In the genomic region with DNA sequence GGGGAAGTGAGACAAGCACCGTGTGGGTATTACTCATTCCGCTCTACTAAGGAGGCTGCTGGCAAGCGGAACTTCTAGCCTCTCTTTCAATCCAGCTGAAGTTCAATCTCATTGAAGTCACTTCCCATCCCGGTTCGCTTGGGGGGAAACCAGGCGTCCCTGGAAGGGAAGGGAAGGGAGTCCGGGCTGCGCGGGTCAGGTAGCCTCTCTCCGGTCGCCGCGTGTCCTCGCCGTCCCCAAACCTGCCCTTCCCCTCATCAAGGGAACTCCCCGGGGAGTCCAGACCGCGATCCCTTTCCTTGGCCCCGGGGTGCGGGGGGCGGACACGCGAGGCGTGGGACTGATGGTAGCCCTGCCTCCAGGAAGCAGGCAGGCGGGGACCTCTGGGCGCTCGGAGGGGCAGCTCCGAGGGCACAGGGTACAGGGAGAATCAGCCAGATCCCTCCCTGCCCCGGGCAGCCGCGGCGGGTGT, we compare ENCODE assay signal across 8 cellular contexts. TPM values are rescaled to one million over a fixed set of nuclear protein-coding genes. Genes with fewer than 3 reads are reported as not detected.
DNase-seq lines count a peak whose midpoint lies in the region; ATAC-seq and TF ChIP-seq lines count a peak whose summit lies in the region.

No MANE protein-coding gene starts in this region.

- in situ Hi-C loops in GM23248 (cut with MboI) = no loop called here

- peak overlapping the region; percentile 76 for H3K4me3 ChIP-seq in GM12864 (ENCODE audit: low read depth, low read length)
- peak overlapping the region; percentile 92 for H3K4me3 ChIP-seq in GM23248

- CTCF ChIA-PET in activated B cell treated with CpG ODN at 0.5 μM for 24 hours (lab: Charles Lee) = interaction anchor here (1.2 to 1.5 kb wide), 2 partner anchors 286 to 452 kb away, joined by 3 to 6 read pairs; a partner anchor contains a TSS

- TF ChIP-seq CTCF in GM12864 (IDR thresholded peaks at IDR 0.05; ENCODE audit: low read depth, low read length, missing control alignments) (no peak), activated B cell treated with CpG ODN at 0.5 μM for 24 hours (IDR thresholded peaks at IDR 0.05) (no peak), chondrocyte (IDR thresholded peaks at IDR 0.05) (no peak)

- H3K27ac ChIP-seq in GM23248 = peak overlapping the region; percentile 72

- H3K27ac Mint-ChIP-seq in activated B cell treated with CpG ODN at 0.5 μM for 24 hours = peak overlapping the region; percentile 98
- H3K27ac Mint-ChIP-seq in chondrocyte (ENCODE audit: unreplicated experiment) = peak overlapping the region; percentile 97

- no peaks in the 10 kb centered on the region for H3K9me2 ChIP-seq in GM23248 (ENCODE audit: insufficient read depth)

- peak overlapping the region; percentile 78 for H2AFZ ChIP-seq in GM23248

- H3K79me2 ChIP-seq in GM23248 (ENCODE audit: insufficient read depth) = peaks cover 73% of the 10 kb centered on the region

- H3K36me3 ChIP-seq in GM23248 (ENCODE audit: low read depth) = no peaks in the 10 kb centered on the region

- H3K27me3 ChIP-seq in GM23248 (replicated peaks; ENCODE audit: insufficient read depth) = no peaks in the 10 kb centered on the region

- H3K9me3 Mint-ChIP-seq in activated B cell treated with CpG ODN at 0.5 μM for 24 hours (no peaks in the 10 kb centered on the region), chondrocyte (ENCODE audit: low read depth) (no peaks in the 10 kb centered on the region)

- H3K36me3 Mint-ChIP-seq in activated B cell treated with CpG ODN at 0.5 μM for 24 hours (ENCODE audit: low read depth) = peaks cover 16% of the 10 kb centered on the region
- peaks cover 2% of the 10 kb centered on the region for H3K36me3 Mint-ChIP-seq in chondrocyte (ENCODE audit: low read depth)

- peaks cover 4% of the 10 kb centered on the region; the same call in 1 of the 2 replicates for H4K20me1 ChIP-seq in GM23248 (ENCODE audit: insufficient read depth)

- peak overlapping the region; percentile 96 for H3K4me3 Mint-ChIP-seq in activated B cell treated with CpG ODN at 0.5 μM for 24 hours
- H3K4me3 Mint-ChIP-seq in chondrocyte (ENCODE audit: unreplicated experiment) = peak overlapping the region; percentile 98

- 4 to 6% methylated on average over 29 to 31 of the region's 32 CpGs for WGBS in GM23248 (ENCODE audit: low coverage in 1 of 2, low lambda C conversion rate in 2 of 2, missing lambda C conversion rate in 2 of 2), 2 experiments

- H3K4me1 ChIP-seq in GM23248 (ENCODE audit: insufficient read depth) = peaks cover 57% of the 10 kb centered on the region

- ATAC-seq in activated B cell treated with CpG ODN at 0.5 μM for 24 hours (ENCODE audit: low read depth) = peak; percentile 69

- peaks cover 60% of the 10 kb centered on the region for H3F3A ChIP-seq in GM23248 (ENCODE audit: insufficient read depth)

- POLR2A ChIA-PET in activated B cell treated with CpG ODN at 0.5 μM for 24 hours (lab: Charles Lee) = interaction anchor here (0.6 to 4.1 kb wide), 12 partner anchors 10 to 1127 kb away, joined by 3 to 32 read pairs (median 5); a partner anchor contains a TSS

- H3K27me3 Mint-ChIP-seq in activated B cell treated with CpG ODN at 0.5 μM for 24 hours (no peaks in the 10 kb centered on the region), chondrocyte (ENCODE audit: low read depth) (no peaks in the 10 kb centered on the region)

- H3K4me2 ChIP-seq in GM23248 (ENCODE audit: unreplicated experiment) = peak overlapping the region; percentile 75

- DNase-seq in GM12864 (ENCODE audit: low read depth) = peak; percentile 91
- peak; percentile 83 for DNase-seq in GM23248
- DNase-seq in Kasumi-1 (lab: John Stamatoyannopoulos, UW) = peak; percentile 88 to 92
- DNase-seq in activated B cell treated with CpG ODN at 0.5 μM for 24 hours = peak; percentile 78
- DNase-seq in chondrocyte (ENCODE audit: low spot score) = no peak
- DNase-seq in left kidney (ENCODE audit: low read depth, low spot score) = peak; percentile 68
- DNase-seq in stimulated activated CD4-positive, alpha-beta T cell treated with anti-CD3 and anti-CD28 coated beads, TNF-alpha, amount 100 ng/mL, for 24 hours (ENCODE audit: low read depth in 3 of 3) = peak; percentile 35 to 61 (median 56)
- DNase-seq in DMS153 treated with DMSO at 0.1 percent for 48 hours (lab: John Stamatoyannopoulos, UW; ENCODE audit: unreplicated experiment) = no peak

- H3K9ac ChIP-seq in GM23248 = peak overlapping the region; percentile 82

- peaks cover 34% of the 10 kb centered on the region for H3K4me1 Mint-ChIP-seq in activated B cell treated with CpG ODN at 0.5 μM for 24 hours
- peaks cover 46% of the 10 kb centered on the region for H3K4me1 Mint-ChIP-seq in chondrocyte (ENCODE audit: low read depth)

- intact Hi-C loops in activated B cell treated with CpG ODN at 0.5 μM for 24 hours (cut with micrococcal nuclease) = loop anchor here (1.0 to 10.0 kb wide), 9 partner anchors 66 to 1056 kb away; a partner anchor contains a TSS

- H3K9me3 ChIP-seq in GM23248 (ENCODE audit: low read depth) = no peaks in the 10 kb centered on the region

RNA-seq across cellular contexts. Expression of a gene that starts 0.6 kb away (rescaled TPM):
- 50.0 and 69.8 TPM in 2 replicates for total RNA-seq in GM23248 (2014; rRNA removed; shearing (Covaris generic))
- 62.0 and 65.8 TPM in 2 replicates for polyA plus RNA-seq in GM23248 (2016; fragmentation: Nextera tagmentation; extraction: Ambion mirVana)
- 38.4 and 43.0 TPM in 2 replicates for total RNA-seq in activated B cell treated with CpG ODN at 0.5 μM for 24 hours
- total RNA-seq in chondrocyte = 63.1 to 99.0 TPM (median 63.3 TPM) in 3 replicates

Comparison
In these comparisons a context has a peak if more than half of its experiments do, and no peak if none do; other contexts are left out.
1. DNase-seq: peak in GM12864 (single experiment), GM23248 (single experiment), Kasumi-1 (2 of 2), activated B cell treated with CpG ODN at 0.5 μM for 24 hours (single experiment), left kidney (single experiment) and stimulated activated CD4-positive, alpha-beta T cell treated with anti-CD3 and anti-CD28 coated beads, TNF-alpha, amount 100 ng/mL, for 24 hours (3 of 3); none in chondrocyte (single experiment) and DMS153 treated with DMSO at 0.1 percent for 48 hours (single experiment).